In the genomic region with DNA sequence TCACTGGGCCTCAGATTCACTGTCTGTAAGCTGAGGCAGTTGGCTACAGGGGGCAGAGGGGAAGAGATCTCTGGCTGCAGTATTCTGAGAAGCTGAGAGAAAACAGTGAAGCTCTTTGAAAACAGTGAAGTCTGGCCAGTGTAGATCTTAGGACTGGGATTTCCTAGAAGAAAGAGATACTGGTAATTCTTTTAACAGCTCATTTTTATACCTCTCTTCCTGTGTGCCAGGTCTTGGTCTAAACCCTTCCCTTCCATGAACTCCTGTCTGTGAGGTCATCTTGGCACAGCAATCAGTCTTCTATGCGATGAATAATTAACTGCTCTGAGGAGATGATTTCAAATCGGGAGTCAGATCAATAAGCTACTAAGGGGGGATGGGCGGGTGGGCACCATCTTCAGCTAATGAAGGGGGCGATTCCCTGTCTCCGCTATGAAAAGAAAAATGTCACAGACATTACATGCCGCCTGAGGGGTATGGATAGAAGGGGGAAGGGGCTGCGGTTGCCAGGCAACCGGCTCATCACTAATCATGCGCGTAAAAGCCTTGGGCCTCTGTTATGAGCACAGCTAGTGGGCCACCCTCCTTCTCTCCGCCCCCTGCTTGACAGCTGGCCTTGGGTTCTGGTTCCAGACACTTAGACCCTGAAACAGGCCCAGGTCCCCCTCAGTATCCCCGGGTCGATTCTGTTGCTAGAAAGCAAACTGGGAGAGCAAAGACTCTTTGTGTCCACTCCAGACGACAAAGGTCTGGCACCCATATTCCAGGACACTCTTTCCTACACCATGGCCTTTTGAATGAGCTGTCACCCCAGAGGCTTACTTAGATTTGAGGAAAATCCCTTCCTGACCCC, we compare ENCODE assay signal across 12 cellular contexts.
DNase-seq lines count a peak whose midpoint lies in the region.
"Had no signal": no experiment of that assay in that cellular context is flagged by ENCODE, and none has a peak within 500 bp of the region (broad histone marks: within the 10 kb centered on the region; RNA-seq: fewer than 3 reads in every experiment).

No MANE protein-coding gene starts in this region.

- H3K36me3 ChIP-seq in ectodermal cell (ENCODE audit: control insufficient read depth, insufficient read depth, low read length) = no peaks in the 10 kb centered on the region
- no peaks in the 10 kb centered on the region for H3K36me3 ChIP-seq in neuronal stem cell (replicated peaks in 1 of 2; ENCODE audit: control insufficient read depth in 2 of 2, insufficient read depth in 2 of 2, low read length in 2 of 2)
- no peaks in the 10 kb centered on the region for H3K36me3 ChIP-seq in MG63
- H3K36me3 ChIP-seq: left ventricle myocardium inferior had no signal

- 76 to 78% methylated on average over 14 of the region's 14 CpGs for WGBS in ectodermal cell, 2 experiments
- no CpG with 5 or more reads among the region's 14 CpGs for WGBS in neuronal stem cell (ENCODE audit: extremely low coverage in 2 of 2, insufficient read length in 2 of 2, insufficient replicate concordance in 1 of 2), 2 donors

- H3K9ac ChIP-seq in neuronal stem cell (ENCODE audit: low read depth, low read length, poor library complexity) = no peak overlapping the region

- no peak overlapping the region for H4K91ac ChIP-seq in neuronal stem cell (ENCODE audit: low read depth, low read length, poor library complexity)

- peak overlapping the region; percentile 4 for H2AK5ac ChIP-seq in neuronal stem cell (ENCODE audit: low read depth, low read length)

- no peak overlapping the region for H4K8ac ChIP-seq in neuronal stem cell (ENCODE audit: low read depth, low read length)

- no peak overlapping the region for H2BK120ac ChIP-seq in neuronal stem cell (ENCODE audit: low read depth, low read length)

- no peak overlapping the region for H2BK5ac ChIP-seq in neuronal stem cell (ENCODE audit: low read length)

- H3K79me1 ChIP-seq in neuronal stem cell (ENCODE audit: low read depth, low read length) = no peaks in the 10 kb centered on the region

- H2BK15ac ChIP-seq in neuronal stem cell (ENCODE audit: low read length) = no peak overlapping the region

- DNase-seq in NCI-H82 (lab: John Stamatoyannopoulos, UW) (peak; percentile 35), NCI-H82 treated with DMSO at 0.1 percent for 48 hours (lab: John Stamatoyannopoulos, UW; ENCODE audit: unreplicated experiment) (no peak), NCI-H1092 treated with DMSO at 0.1 percent for 48 hours (lab: John Stamatoyannopoulos, UW) (peak; percentile 91), neuronal stem cell (ENCODE audit: low spot score) (peak; percentile 11), MG63 (no peak), germinal center (ENCODE audit: low spot score) (no peak)
- no peak for DNase-seq in stimulated activated CD4-positive, alpha-beta T cell treated with anti-CD3 and anti-CD28 coated beads, Interleukin-1b, Interleukin-23, amount 100 ng/mL, for 48 hours
- DNase-seq: activated CD4-positive, alpha-beta T cell treated with anti-CD3 and anti-CD28 coated beads, Interleukin-2, amount 50 U/mL, for 4 hours; EL; left ventricle myocardium inferior; stimulated activated CD4-positive, alpha-beta T cell treated with anti-CD3 and anti-CD28 coated beads, Interleukin-15, amount 100 ng/mL, for 24 hours had no signal

- H3K14ac ChIP-seq in neuronal stem cell (ENCODE audit: low read length) = no peak overlapping the region

- no peak overlapping the region for H2BK12ac ChIP-seq in neuronal stem cell (ENCODE audit: low read length)

- no peak overlapping the region for H3K4me2 ChIP-seq in neuronal stem cell (ENCODE audit: insufficient read depth, low read length, poor library complexity, severe bottlenecking)

- peak overlapping the region; percentile 66 for H2AFZ ChIP-seq in neuronal stem cell (ENCODE audit: low read length)

- H3K18ac ChIP-seq in neuronal stem cell (ENCODE audit: low read length) = no peak overlapping the region

- no peak overlapping the region for H3K23ac ChIP-seq in neuronal stem cell (ENCODE audit: low read depth, low read length, poor library complexity)

- H3K27ac ChIP-seq in ectodermal cell (ENCODE audit: insufficient read depth, low read depth, low read length, poor library complexity, severe bottlenecking) = peak overlapping the region; percentile 46
- peak overlapping the region; percentile 27 for H3K27ac ChIP-seq in neuronal stem cell (replicated peaks; ENCODE audit: low read length)
- H3K27ac ChIP-seq: left ventricle myocardium inferior had no signal

- H3K4me1 ChIP-seq in ectodermal cell (ENCODE audit: control insufficient read depth, insufficient read depth, low read length) (peaks cover 12% of the 10 kb centered on the region), neuronal stem cell (ENCODE audit: control insufficient read depth in 2 of 2, insufficient read depth in 1 of 2, low read depth in 1 of 2, low read length in 2 of 2) (peaks cover 12 to 15% of the 10 kb centered on the region in 2 donors)
- H3K4me1 ChIP-seq: left ventricle myocardium inferior had no signal

- H3K4me3 ChIP-seq in ectodermal cell (ENCODE audit: insufficient read depth, low read depth, low read length) (no peak overlapping the region), neuronal stem cell (ENCODE audit: low read length in 2 of 2) (no peak overlapping the region), MG63 (no peak overlapping the region)
- H3K4me3 ChIP-seq: left ventricle myocardium inferior had no signal

- H3K4ac ChIP-seq in neuronal stem cell (ENCODE audit: low read length) = no peak overlapping the region

- H3K27me3 ChIP-seq in ectodermal cell (ENCODE audit: control insufficient read depth, insufficient read depth, low read length, poor library complexity, severe bottlenecking) = no peaks in the 10 kb centered on the region
- H3K27me3 ChIP-seq in neuronal stem cell (ENCODE audit: control insufficient read depth in 3 of 3, insufficient read depth in 3 of 3, low read depth in 1 of 3, low read length in 3 of 3) = peaks cover 0 to 17% (median 0%) of the 10 kb centered on the region in 3 experiments
- no peaks in the 10 kb centered on the region for H3K27me3 ChIP-seq in MG63

- H3K9me3 ChIP-seq in ectodermal cell (ENCODE audit: control insufficient read depth, low read length) (no peaks in the 10 kb centered on the region), neuronal stem cell (replicated peaks in 1 of 2; ENCODE audit: control insufficient read depth in 2 of 2, insufficient read depth in 1 of 2, low read depth in 1 of 2, low read length in 2 of 2) (no peaks in the 10 kb centered on the region), MG63 (no peaks in the 10 kb centered on the region)
- H3K9me3 ChIP-seq: left ventricle myocardium inferior had no signal

Comparison
In these comparisons a context has a peak if more than half of its experiments do, and no peak if none do; other contexts are left out.
1. DNase-seq: peak in NCI-H82 (single experiment), NCI-H1092 treated with DMSO at 0.1 percent for 48 hours (single experiment) and neuronal stem cell (single experiment); none in NCI-H82 treated with DMSO at 0.1 percent for 48 hours (single experiment), MG63 (single experiment), stimulated activated CD4-positive, alpha-beta T cell treated with anti-CD3 and anti-CD28 coated beads, Interleukin-1b, Interleukin-23, amount 100 ng/mL, for 48 hours (single experiment) and germinal center (single experiment).